In genomic region chr2:29382486-29382885, GRCh38 we compare ENCODE assay signal across 21 cellular contexts.
A peak's percentile ranks its signal among the peaks of the same experiment; 100 is the strongest.
DNase-seq lines count a peak whose midpoint lies in the region; ATAC-seq lines count a peak whose summit lies in the region.
"Had no signal": no experiment of that assay in that cellular context is flagged by ENCODE, and none has a peak within 500 bp of the region (broad histone marks: within the 10 kb centered on the region; RNA-seq: fewer than 3 reads in every experiment).

No MANE protein-coding gene starts in this region.

- no peak overlapping the region for H2BK15ac ChIP-seq in mesenchymal stem cell (ENCODE audit: low read depth, poor library complexity, severe bottlenecking)

- H3K9ac ChIP-seq in mesenchymal stem cell (ENCODE audit: low read length) = no peak overlapping the region

- no peak overlapping the region for H3K4me3 Mint-ChIP-seq in stimulated activated naive B cell treated with anti-CD40 and anti-IgM and Interleukin-4, amounts not matched to agents 10 μg/mL and 1 μg/mL and 100 μg/mL, for 72 hours
- H3K4me3 Mint-ChIP-seq: CD4-positive, alpha-beta T cell; HFFc6; IgD-negative memory B cell had no signal

- H3K9me3 ChIP-seq in mesenchymal stem cell (ENCODE audit: control insufficient read depth, low read length) = no peaks in the 10 kb centered on the region
- H3K9me3 ChIP-seq: A549 had no signal

- peaks cover 6 to 17% of the 10 kb centered on the region in 2 donors for H3K27me3 Mint-ChIP-seq in stimulated activated naive B cell treated with anti-CD40 and anti-IgM and Interleukin-4, amounts not matched to agents 10 μg/mL and 1 μg/mL and 100 μg/mL, for 72 hours

- H3K18ac ChIP-seq in mesenchymal stem cell (ENCODE audit: low read depth in 1 of 2, low read length in 2 of 2) = no peak overlapping the region

- H3K14ac ChIP-seq in mesenchymal stem cell (ENCODE audit: low read length in 2 of 2) = no peak overlapping the region

- H2AK5ac ChIP-seq in mesenchymal stem cell (ENCODE audit: low read length, severe bottlenecking) = no peak overlapping the region

- no peak overlapping the region for H4K8ac ChIP-seq in mesenchymal stem cell (ENCODE audit: low read length)

- DNase-seq in DMS79 (lab: John Stamatoyannopoulos, UW) (peak; percentile 7), DMS79 treated with DMSO at 0.1 percent for 48 hours (lab: John Stamatoyannopoulos, UW) (no peak), NCI-H2171 (lab: John Stamatoyannopoulos, UW) (peak; percentile 54), amniotic epithelial cell (ENCODE audit: low read depth) (peak; percentile 89), mesenchymal stem cell (peak; percentile 3), dermis blood vessel endothelial cell (no peak), HK-2 (ENCODE audit: unreplicated experiment) (no peak)
- DNase-seq in stimulated activated naive B cell treated with anti-CD40 and anti-IgM and Interleukin-4, amounts not matched to agents 10 μg/mL and 1 μg/mL and 100 μg/mL, for 72 hours = no peak
- DNase-seq: AML-193; CD4-positive, alpha-beta T cell; DMS53; GDM1; GOT3; H7; HFFc6 had no signal

- H3K27me3 ChIP-seq in mesenchymal stem cell (ENCODE audit: control insufficient read depth in 1 of 2, insufficient read depth in 1 of 2, low read length in 2 of 2) = peaks cover 0 to 4% of the 10 kb centered on the region in 2 experiments

- H3K36me3 ChIP-seq in mesenchymal stem cell (ENCODE audit: control insufficient read depth in 1 of 2, insufficient read depth in 2 of 2, low read depth in 1 of 2, low read length in 2 of 2) = no peaks in the 10 kb centered on the region

- no peaks in the 10 kb centered on the region for H3K79me1 ChIP-seq in mesenchymal stem cell (replicated peaks; ENCODE audit: low read length, poor library complexity, severe bottlenecking)

- no peak overlapping the region for H3K4me3 ChIP-seq in mesenchymal stem cell (ENCODE audit: insufficient read depth in 1 of 2, low read depth in 1 of 2, low read length in 2 of 2)
- H3K4me3 ChIP-seq: A549 had no signal

- H3K23ac ChIP-seq in mesenchymal stem cell (ENCODE audit: low read length in 2 of 2) = no peak overlapping the region

- no peaks in the 10 kb centered on the region for H3K4me1 ChIP-seq in mesenchymal stem cell (ENCODE audit: control insufficient read depth, insufficient read depth, low read depth, low read length)
- H3K4me1 ChIP-seq: A549 had no signal

- H3K4me2 ChIP-seq in mesenchymal stem cell (ENCODE audit: low read length, poor library complexity, severe bottlenecking) = no peak overlapping the region
- H3K4me2 ChIP-seq: A549 had no signal

- no peak overlapping the region for H3K4ac ChIP-seq in mesenchymal stem cell (ENCODE audit: low read depth in 1 of 2, low read length in 2 of 2)

- no peak overlapping the region for H2AFZ ChIP-seq in mesenchymal stem cell (ENCODE audit: low read depth, low read length)

- no peaks in the 10 kb centered on the region for H3K4me1 Mint-ChIP-seq in stimulated activated naive B cell treated with anti-CD40 and anti-IgM and Interleukin-4, amounts not matched to agents 10 μg/mL and 1 μg/mL and 100 μg/mL, for 72 hours
- H3K4me1 Mint-ChIP-seq: IgD-negative memory B cell had no signal

- H4K91ac ChIP-seq in mesenchymal stem cell (ENCODE audit: low read length) = no peak overlapping the region

- no peak overlapping the region for H3K27ac ChIP-seq in mesenchymal stem cell (ENCODE audit: low read length, poor library complexity, severe bottlenecking)
- H3K27ac ChIP-seq: 22Rv1, A549, C4-2B had no signal

- WGBS in mesenchymal stem cell = 69% methylated on average over 1 of the region's 2 CpGs

- no peak overlapping the region for H2BK12ac ChIP-seq in mesenchymal stem cell (ENCODE audit: low read length in 2 of 2)

- no peak overlapping the region for H2BK120ac ChIP-seq in mesenchymal stem cell (ENCODE audit: low read depth, low read length)

- no peak for ATAC-seq in stimulated activated naive B cell treated with anti-CD40 and anti-IgM and Interleukin-4, amounts not matched to agents 10 μg/mL and 1 μg/mL and 100 μg/mL, for 72 hours (replicated peaks)
- ATAC-seq: A549, HCT116, HepG2 had no signal

- no peaks in the 10 kb centered on the region for H3K36me3 Mint-ChIP-seq in stimulated activated naive B cell treated with anti-CD40 and anti-IgM and Interleukin-4, amounts not matched to agents 10 μg/mL and 1 μg/mL and 100 μg/mL, for 72 hours
- H3K36me3 Mint-ChIP-seq: IgD-negative memory B cell had no signal

- H3K9me3 Mint-ChIP-seq in stimulated activated naive B cell treated with anti-CD40 and anti-IgM and Interleukin-4, amounts not matched to agents 10 μg/mL and 1 μg/mL and 100 μg/mL, for 72 hours = no peaks in the 10 kb centered on the region
- H3K9me3 Mint-ChIP-seq: CD4-positive, alpha-beta T cell; HFFc6 had no signal

- no peak overlapping the region for H2BK5ac ChIP-seq in mesenchymal stem cell (ENCODE audit: low read depth, low read length, poor library complexity, severe bottlenecking)

- H3K27ac Mint-ChIP-seq in stimulated activated naive B cell treated with anti-CD40 and anti-IgM and Interleukin-4, amounts not matched to agents 10 μg/mL and 1 μg/mL and 100 μg/mL, for 72 hours = no peak overlapping the region
- H3K27ac Mint-ChIP-seq: CD4-positive, alpha-beta T cell; HFFc6; IgD-negative memory B cell had no signal

Comparison
In these comparisons a context has a peak if more than half of its experiments do, and no peak if none do; other contexts are left out.
1. DNase-seq: peak in DMS79 (single experiment), NCI-H2171 (single experiment), amniotic epithelial cell (single experiment) and mesenchymal stem cell (single experiment); none in DMS79 treated with DMSO at 0.1 percent for 48 hours (single experiment), stimulated activated naive B cell treated with anti-CD40 and anti-IgM and Interleukin-4, amounts not matched to agents 10 μg/mL and 1 μg/mL and 100 μg/mL, for 72 hours (single experiment), dermis blood vessel endothelial cell (single experiment) and HK-2 (single experiment).